In genomic region chr22:22519591-22519990, GRCh38 we compare ENCODE assay signal across 23 cellular contexts. TPM values are rescaled to one million over a fixed set of nuclear protein-coding genes. Genes with fewer than 3 reads are reported as not detected.
A peak's percentile ranks its signal among the peaks of the same experiment; 100 is the strongest.
DNase-seq lines count a peak whose midpoint lies in the region; ATAC-seq and TF ChIP-seq lines count a peak whose summit lies in the region.
"Had no signal": no experiment of that assay in that cellular context is flagged by ENCODE, and none has a peak within 500 bp of the region (broad histone marks: within the 10 kb centered on the region; RNA-seq: fewer than 3 reads in every experiment).

No MANE protein-coding gene starts in this region.

- POLR2A ChIA-PET in CD4-positive, alpha-beta T cell (lab: Charles Lee): no interaction called here

- no peak for TF ChIP-seq CTCF in brain microvascular endothelial cell (IDR thresholded peaks at IDR 0.05; ENCODE audit: low read depth, low read length, missing control alignments)
- no peak for TF ChIP-seq CTCF in osteoblast (IDR thresholded peaks at IDR 0.05; ENCODE audit: extremely low read depth, low read depth, low read length)
- TF ChIP-seq CTCF in CD4-positive, alpha-beta T cell (IDR thresholded peaks at IDR 0.05): no peak

- peak overlapping the region; percentile 41 for H3K4me2 ChIP-seq in osteoblast (ENCODE audit: insufficient read depth, low read length)

- H3K27me3 ChIP-seq in brain microvascular endothelial cell (replicated peaks) (peaks cover 4% of the 10 kb centered on the region), osteoblast (ENCODE audit: insufficient read depth, low read length) (peaks cover 14% of the 10 kb centered on the region)
- H3K27me3 ChIP-seq in CD4-positive, alpha-beta T cell (ENCODE audit: control insufficient read depth, insufficient read depth, low read length): no peaks in the 10 kb centered on the region
- H3K27me3 ChIP-seq: right atrium auricular region had no signal

- DNase-seq in D341Med (ENCODE audit: low spot score) (peak; percentile 36), NCI-H146 (lab: John Stamatoyannopoulos, UW) (peak; percentile 20), brain microvascular endothelial cell (no peak), osteoblast (ENCODE audit: insufficient read length, low spot score, missing footprints) (no peak), NCI-H2107 (lab: John Stamatoyannopoulos, UW) (no peak), T1000 (lab: John Stamatoyannopoulos, UW) (no peak)
- no peak for DNase-seq in CD4-positive, alpha-beta T cell
- DNase-seq: activated CD8-positive, alpha-beta memory T cell treated with anti-CD3 and anti-CD28 coated beads for 24 hours; activated T-cell treated with anti-CD3 and anti-CD28 coated beads, Interleukin-2, amount 50 U/mL, for 72 hours; COR-L47; cortex of kidney; left lung; mucosa of descending colon; Right ventricle myocardium superior; stimulated activated naive CD8-positive, alpha-beta T cell treated with anti-CD3 and anti-CD28 coated beads, Interleukin-15, Interleukin-2, amounts not matched to agents 100 U/mL and 50 U/mL, for 24 hours; T-helper 2 cell had no signal

- no peaks in the 10 kb centered on the region for H4K20me1 ChIP-seq in osteoblast (ENCODE audit: insufficient read depth, low read length)

- H3K4me3 ChIP-seq in brain microvascular endothelial cell (ENCODE audit: low read depth, low read length): no peak overlapping the region
- H3K4me3 ChIP-seq in osteoblast (ENCODE audit: insufficient read depth, low read length): peak overlapping the region; percentile 15
- H3K4me3 ChIP-seq: gastroesophageal sphincter, left lung, mucosa of descending colon, right atrium auricular region had no signal

- H3K36me3 ChIP-seq in brain microvascular endothelial cell (replicated peaks) (no peaks in the 10 kb centered on the region), osteoblast (ENCODE audit: insufficient read depth, low read length) (no peaks in the 10 kb centered on the region)
- H3K36me3 ChIP-seq: gastroesophageal sphincter, left lung, right atrium auricular region had no signal

- intact Hi-C loops in CD4-positive, alpha-beta T cell (cut with DNase I, micrococcal nuclease): no loop called here

- no peak overlapping the region for H3K27ac Mint-ChIP-seq in CD4-positive, alpha-beta T cell
- H3K27ac Mint-ChIP-seq: activated naive CD4-positive, alpha-beta T cell treated with anti-CD3 and anti-CD28 coated beads, Interleukin-2, amount 50 U/mL, for 72 hours; activated T-cell treated with anti-CD3 and anti-CD28 coated beads, Interleukin-2, amount 50 U/mL, for 72 hours; brain; type B pancreatic cell had no signal

- H3K4me1 ChIP-seq in osteoblast (ENCODE audit: insufficient read depth, low read length): no peaks in the 10 kb centered on the region
- H3K4me1 ChIP-seq: gastroesophageal sphincter, left lung, right atrium auricular region had no signal

- no peaks in the 10 kb centered on the region for H3K79me2 ChIP-seq in osteoblast (ENCODE audit: insufficient read depth, low read length)

- peak overlapping the region; percentile 9 for H2AFZ ChIP-seq in osteoblast (ENCODE audit: low read length)

- H3K27ac ChIP-seq in brain microvascular endothelial cell (peak overlapping the region; percentile 19), osteoblast (ENCODE audit: low read depth, low read length) (no peak overlapping the region)
- H3K27ac ChIP-seq in CD4-positive, alpha-beta T cell (ENCODE audit: low read depth, low read length): no peak overlapping the region
- H3K27ac ChIP-seq: gastroesophageal sphincter, left lung, right atrium auricular region had no signal

- no peaks in the 10 kb centered on the region for H3K36me3 Mint-ChIP-seq in CD4-positive, alpha-beta T cell (ENCODE audit: low read depth)
- H3K36me3 Mint-ChIP-seq: activated naive CD4-positive, alpha-beta T cell treated with anti-CD3 and anti-CD28 coated beads, Interleukin-2, amount 50 U/mL, for 72 hours; brain; type B pancreatic cell had no signal

- in situ Hi-C loops in brain microvascular endothelial cell (cut with HindIII; ENCODE audit: low pct_ligation_motif_present, low sequenced_read_pairs): no loop called here

- CTCF ChIA-PET in CD4-positive, alpha-beta T cell (lab: Charles Lee): no interaction called here

- H3K27me3 Mint-ChIP-seq in CD4-positive, alpha-beta T cell: peaks cover 45% of the 10 kb centered on the region

- no peaks in the 10 kb centered on the region for H3K9me3 Mint-ChIP-seq in CD4-positive, alpha-beta T cell
- H3K9me3 Mint-ChIP-seq: activated naive CD4-positive, alpha-beta T cell treated with anti-CD3 and anti-CD28 coated beads, Interleukin-2, amount 50 U/mL, for 72 hours; activated T-cell treated with anti-CD3 and anti-CD28 coated beads, Interleukin-2, amount 50 U/mL, for 72 hours; type B pancreatic cell had no signal

- no peaks in the 10 kb centered on the region for H3K9me3 ChIP-seq in osteoblast (ENCODE audit: low read depth, low read length)
- H3K9me3 ChIP-seq in CD4-positive, alpha-beta T cell (ENCODE audit: control insufficient read depth, low read length): no peaks in the 10 kb centered on the region
- H3K9me3 ChIP-seq: gastroesophageal sphincter, left lung, mucosa of descending colon, right atrium auricular region had no signal

- no peaks in the 10 kb centered on the region for H3K4me1 Mint-ChIP-seq in CD4-positive, alpha-beta T cell (ENCODE audit: low read depth)

- no peak for ATAC-seq in CD4-positive, alpha-beta T cell (ENCODE audit: poor library complexity)
- no peak for ATAC-seq in GM19328 (IDR thresholded peaks at IDR 0.05; ENCODE audit: unreplicated experiment)
- ATAC-seq: activated naive CD4-positive, alpha-beta T cell treated with anti-CD3 and anti-CD28 coated beads, Interleukin-2, amount 50 U/mL, for 72 hours; activated T-cell treated with anti-CD3 and anti-CD28 coated beads, Interleukin-2, amount 50 U/mL, for 72 hours; gastroesophageal sphincter; left lung; mucosa of descending colon; stimulated activated naive CD8-positive, alpha-beta T cell treated with anti-CD3 and anti-CD28 coated beads, Interleukin-15, Interleukin-2, amounts not matched to agents 100 U/mL and 50 U/mL, for 24 hours had no signal

- no peak overlapping the region for H3K4me3 Mint-ChIP-seq in CD4-positive, alpha-beta T cell
- H3K4me3 Mint-ChIP-seq: activated T-cell treated with anti-CD3 and anti-CD28 coated beads, Interleukin-2, amount 50 U/mL, for 72 hours; brain; type B pancreatic cell had no signal

RNA-seq across cellular contexts. Expression of gene ZNF280A, which starts 0.5 kb away (rescaled TPM):
- total RNA-seq in osteoblast: not detected in 2 replicates
- total RNA-seq in CD4-positive, alpha-beta T cell: not detected
- total RNA-seq: activated naive CD4-positive, alpha-beta T cell treated with anti-CD3 and anti-CD28 coated beads, Interleukin-2, amount 50 U/mL, for 72 hours; activated T-cell treated with anti-CD3 and anti-CD28 coated beads, Interleukin-2, amount 50 U/mL, for 72 hours; gastroesophageal sphincter; left lung; M059J; mucosa of descending colon; right atrium auricular region; Right ventricle myocardium superior had no signal

RNA-seq across cellular contexts. Expression of gene ZNF280B, which starts 11.0 kb away (rescaled TPM):
- total RNA-seq in osteoblast: 1.1 and 1.5 TPM in 2 replicates
- 1 to 10 TPM; 1.0 to 1.2 TPM for total RNA-seq in CD4-positive, alpha-beta T cell

RNA-seq across cellular contexts. Expression of gene PRAME, which starts 39.5 kb away (rescaled TPM):
- total RNA-seq in osteoblast: under 0.01 and 0.36 TPM in 2 replicates
- not detected for total RNA-seq in CD4-positive, alpha-beta T cell
- total RNA-seq: gastroesophageal sphincter, left lung, M059J, Right ventricle myocardium superior had no signal

Comparison
In these comparisons a context has a peak if more than half of its experiments do, and no peak if none do; other contexts are left out.
1. DNase-seq: peak in D341Med (single experiment) and NCI-H146 (single experiment); none in brain microvascular endothelial cell (single experiment), osteoblast (single experiment), CD4-positive, alpha-beta T cell (0 of 10), NCI-H2107 (single experiment) and T1000 (single experiment).